Comparison of ENCODE assay signal across 22 cellular contexts in the genomic region with DNA sequence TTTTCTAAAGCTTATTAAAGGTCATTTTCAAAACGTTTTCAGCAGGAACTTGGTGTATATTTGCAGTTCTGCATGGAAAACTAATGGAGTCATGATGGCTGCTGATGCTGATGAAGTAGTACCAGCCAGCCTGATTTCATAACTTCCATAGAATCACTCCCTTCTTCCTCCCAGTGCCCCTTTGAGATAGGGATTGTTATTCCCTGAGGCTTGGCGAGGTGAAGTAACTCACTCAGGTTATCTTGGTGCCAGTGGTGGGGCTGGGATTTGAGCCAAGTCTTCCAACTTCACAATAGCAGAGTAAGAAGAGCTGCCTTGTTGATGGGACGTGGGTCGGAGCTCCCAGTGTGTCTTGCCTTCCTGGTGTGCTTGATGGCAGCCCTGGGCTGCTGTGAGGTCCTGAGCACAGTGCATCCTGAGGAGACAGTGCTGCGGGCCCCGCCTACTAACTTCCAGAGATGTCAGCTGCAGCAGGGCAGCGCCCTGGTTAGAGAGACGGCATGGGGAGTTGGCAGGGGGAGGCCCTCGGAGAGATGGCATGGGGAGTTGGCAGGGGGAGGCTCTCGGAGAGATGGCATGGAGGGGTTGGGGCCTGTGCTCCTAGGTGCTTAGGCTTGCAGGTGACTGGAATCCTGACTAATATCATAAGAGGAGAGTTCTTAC.
"Had no signal": no experiment of that assay in that cellular context is flagged by ENCODE, and none has a peak within 500 bp of the region (broad histone marks: within the 10 kb centered on the region; RNA-seq: fewer than 3 reads in every experiment).

No MANE protein-coding gene starts in this region.

- H3K9me3 Mint-ChIP-seq: activated naive CD4-positive, alpha-beta T cell treated with anti-CD3 and anti-CD28 coated beads, Interleukin-2, amount 50 U/mL, for 72 hours; activated T-helper 1 cell treated with anti-CD3 and anti-CD28 coated beads, Interleukin-12 subunit alpha, Interleukin-12 subunit beta, Interleukin-2, Interleukin-4 antibody, amounts not matched to agents 30 ng/mL and 10 ng/mL and 1 ng/mL, durations not matched to agents 14 hours and 24 hours and 36 hours; stimulated activated naive CD8-positive, alpha-beta T cell treated with anti-CD3 and anti-CD28 coated beads, Interleukin-15, Interleukin-2, amounts not matched to agents 100 ng/mL and 50 ng/mL, for 24 hours had no signal

- H3K27ac Mint-ChIP-seq: activated T-helper 1 cell treated with anti-CD3 and anti-CD28 coated beads, Interleukin-12 subunit alpha, Interleukin-12 subunit beta, Interleukin-2, Interleukin-4 antibody, amounts not matched to agents 30 ng/mL and 10 ng/mL and 1 ng/mL, durations not matched to agents 14 hours and 24 hours and 36 hours; nephron progenitor cell; stimulated activated naive CD8-positive, alpha-beta T cell treated with anti-CD3 and anti-CD28 coated beads, Interleukin-15, Interleukin-2, amounts not matched to agents 100 ng/mL and 50 ng/mL, for 24 hours had no signal

- ATAC-seq: activated naive CD4-positive, alpha-beta T cell treated with anti-CD3 and anti-CD28 coated beads, Interleukin-2, amount 50 U/mL, for 72 hours; gastroesophageal sphincter; left lung had no signal

- H3K9me3 ChIP-seq: adrenal gland, suprapubic skin, transverse colon, uterus had no signal

- H3K4me3 Mint-ChIP-seq: activated T-helper 1 cell treated with anti-CD3 and anti-CD28 coated beads, Interleukin-12 subunit alpha, Interleukin-12 subunit beta, Interleukin-2, Interleukin-4 antibody, amounts not matched to agents 30 ng/mL and 10 ng/mL and 1 ng/mL, durations not matched to agents 14 hours and 24 hours and 36 hours; nephron progenitor cell; stimulated activated naive CD8-positive, alpha-beta T cell treated with anti-CD3 and anti-CD28 coated beads, Interleukin-15, Interleukin-2, amounts not matched to agents 100 ng/mL and 50 ng/mL, for 24 hours had no signal

- H3K27ac ChIP-seq: adrenal gland, gastroesophageal sphincter, heart left ventricle, left lung, suprapubic skin, transverse colon, uterus had no signal

- H3K36me3 Mint-ChIP-seq: activated naive CD4-positive, alpha-beta T cell treated with anti-CD3 and anti-CD28 coated beads, Interleukin-2, amount 50 U/mL, for 72 hours had no signal

- H3K36me3 ChIP-seq: adrenal gland, gastroesophageal sphincter, heart left ventricle, left lung, suprapubic skin, transverse colon, uterus, WERI-Rb-1 had no signal

- H3K4me3 ChIP-seq: adrenal gland, gastroesophageal sphincter, heart left ventricle, left lung, suprapubic skin, transverse colon, uterus had no signal

- DNase-seq: activated CD4-positive, alpha-beta T cell treated with anti-CD3 and anti-CD28 coated beads for 1 hour; activated CD4-positive, alpha-beta T cell treated with anti-CD3 and anti-CD28 coated beads, Interleukin-2, amount 50 U/mL, for 48 hours; activated gamma-delta T cell treated with Interleukin-2 at 50 U/mL for 16 hours; adrenal gland; cerebellar nuclear complex; cortex of kidney; effector CD4-positive, alpha-beta T cell; heart left ventricle; kidney; left lung; nephron progenitor cell; occipital lobe; stimulated activated CD4-positive, alpha-beta T cell treated with anti-CD3 and anti-CD28 coated beads, Interleukin-12 subunit alpha, Interleukin-12 subunit beta, amount 100 ng/mL, for 4 hours; stimulated activated CD4-positive, alpha-beta T cell treated with anti-CD3 and anti-CD28 coated beads, Interleukin-2, amount 100 ng/mL, for 24 hours; transverse colon had no signal

- H3K27me3 ChIP-seq: adrenal gland, gastroesophageal sphincter, left lung, transverse colon, uterus had no signal

- H3K4me1 ChIP-seq: adrenal gland, gastroesophageal sphincter, left lung, transverse colon, uterus had no signal
